ENCODE assay signal across 21 cellular contexts in genomic region chr4:189178125-189178746, GRCh38.
"Had no signal": no experiment of that assay in that cellular context is flagged by ENCODE, and none has a peak within 500 bp of the region (broad histone marks: within the 10 kb centered on the region; RNA-seq: fewer than 3 reads in every experiment).

No MANE protein-coding gene starts in this region.

- H3K9ac ChIP-seq: SK-N-SH had no signal

- ATAC-seq: Panc1, PC-3, T-cell had no signal

- H3K27me3 Mint-ChIP-seq: T-cell had no signal

- H3K4me2 ChIP-seq: SK-N-SH had no signal

- H3K27ac Mint-ChIP-seq: T-cell had no signal

- H3K36me3 Mint-ChIP-seq: T-cell had no signal

- H3K4me3 Mint-ChIP-seq: T-cell had no signal

- DNase-seq: KBM-7, MV-4-11, NCI-H1092, NCI-H1436, NCI-H187, NCI-H2029, NCI-H2081 treated with DMSO at 0.1 percent for 48 hours, NCI-H2171, NCI-H226, NCI-H446, NCI-H510A, NCI-H524 treated with DMSO at 0.1 percent for 48 hours, NCI-H69, NCI-H774, PC-3, SHP77, SK-N-SH, SW 1271, T-cell had no signal

- H3K27ac ChIP-seq: RWPE1 had no signal

- H3K4me1 Mint-ChIP-seq: T-cell had no signal

- H3K9me3 ChIP-seq: SK-N-SH had no signal
